Comparison of ENCODE assay signal across 9 cellular contexts in genomic region chr12:68932123-68932700, GRCh38. TPM values are rescaled to one million over a fixed set of nuclear protein-coding genes. Genes with fewer than 3 reads are reported as not detected.
A peak's percentile ranks its signal among the peaks of the same experiment; 100 is the strongest.
DNase-seq lines count a peak whose midpoint lies in the region; ATAC-seq, FAIRE-seq and TF ChIP-seq lines count a peak whose summit lies in the region.
"Had no signal": no experiment of that assay in that cellular context is flagged by ENCODE, and none has a peak within 500 bp of the region (broad histone marks: within the 10 kb centered on the region; RNA-seq: fewer than 3 reads in every experiment).

No MANE protein-coding gene starts in this region.

- peaks cover 0 to 20% (median 0%) of the 10 kb centered on the region in 4 donors for H3K27me3 ChIP-seq in esophagus squamous epithelium

- H3K36me3 Mint-ChIP-seq in nephron (ENCODE audit: low read depth) = peaks cover 6% of the 10 kb centered on the region

- TF ChIP-seq CTCF in A549 (IDR thresholded peaks at IDR 0.05) (no peak), esophagus squamous epithelium (IDR thresholded peaks at IDR 0.05) (no peak), nephron (IDR thresholded peaks at IDR 0.05; ENCODE audit: unreplicated experiment in 3 of 3) (no peak)

- FAIRE-seq in A549 (lab: Jason Lieb, UNC) = no peak

- CTCF ChIA-PET in A549 (lab: Yijun Ruan, JAX) = interaction anchor here (1.0 to 1.4 kb wide), 2 partner anchors 16 to 322 kb away, joined by 3 read pairs; no protein-coding TSS in a partner anchor

- TF ChIP-seq POLR2A in A549 (IDR thresholded peaks at IDR 0.05; ENCODE audit: low read length) (no peak), esophagus squamous epithelium (IDR thresholded peaks at IDR 0.05) (no peak)

- no peak for TF ChIP-seq EP300 in A549 (IDR thresholded peaks at IDR 0.05)

- peaks cover 9% of the 10 kb centered on the region for H3K4me1 Mint-ChIP-seq in nephron

- DNase-seq in A549 (ENCODE audit: low read depth in 1 of 2, low spot score in 1 of 2) = peak in 1 of 2 experiments; percentile 8
- no peak for DNase-seq in esophagus squamous epithelium (lab: John Stamatoyannopoulos, UW)
- no peak for DNase-seq in NCI-H2196 treated with DMSO at 0.1 percent for 48 hours (lab: John Stamatoyannopoulos, UW; ENCODE audit: unreplicated experiment)
- no peak for DNase-seq in AG20443 (ENCODE audit: low spot score)

- H3K9me3 ChIP-seq in A549 (no peaks in the 10 kb centered on the region), esophagus squamous epithelium (no peaks in the 10 kb centered on the region)

- peak overlapping the region; percentile 87 to 93 (median 90) for H3K4me3 Mint-ChIP-seq in nephron

- H3K27ac ChIP-seq in A549 = peak overlapping the region in 1 of 2 experiments; percentile 77; a peak in 2 of 6 replicates
- peak overlapping the region in 3 of 4 donors; percentile 71 to 82 (median 79) for H3K27ac ChIP-seq in esophagus squamous epithelium
- H3K27ac ChIP-seq: epithelial cell of prostate had no signal

- H3K27ac Mint-ChIP-seq in nephron = peak overlapping the region; percentile 16 to 53 (median 39)

- peaks cover 5% of the 10 kb centered on the region; the same call in 2 of the 3 replicates for H3K4me1 ChIP-seq in A549
- peaks cover 0 to 18% (median 5%) of the 10 kb centered on the region in 3 donors for H3K4me1 ChIP-seq in esophagus squamous epithelium

- H3K9me3 Mint-ChIP-seq in nephron = peaks cover 4% of the 10 kb centered on the region

- WGBS in A549 (ENCODE audit: missing lambda C conversion rate) = 32% methylated on average over 9 of the region's 9 CpGs
- 18 to 24% methylated on average over 9 of the region's 9 CpGs for whole genome bisulfite sequencing in esophagus squamous epithelium, 2 donors

- POLR2A ChIA-PET in A549 (lab: Yijun Ruan, JAX) = interaction anchor here (0.6 to 1.3 kb wide), 5 partner anchors 11 to 120 kb away, joined by 3 to 4 read pairs (median 3); no protein-coding TSS in a partner anchor

- H3K27me3 Mint-ChIP-seq in nephron (ENCODE audit: low read depth) = peaks cover 33% of the 10 kb centered on the region

- H3K36me3 ChIP-seq in esophagus squamous epithelium = no peaks in the 10 kb centered on the region

- intact Hi-C loops in esophagus squamous epithelium (cut with DNase I) = no loop called here

- TF ChIP-seq RAD21 in A549 (conservative IDR thresholded peaks at IDR 0.05 in 1 of 2, IDR thresholded peaks at IDR 0.05 in 1 of 2) = no peak

- ATAC-seq in A549 = peak; percentile 52 to 60
- peak; percentile 52 for ATAC-seq in GM18868 (IDR thresholded peaks at IDR 0.05; ENCODE audit: unreplicated experiment)
- ATAC-seq in HG03045 (IDR thresholded peaks at IDR 0.05; ENCODE audit: unreplicated experiment) = peak; percentile 34
- peak; percentile 69 for ATAC-seq in SK-N-SH treated with all-trans-retinoic acid at 6 μM for 48 hours

- H3K4me3 ChIP-seq in A549 = peak overlapping the region; percentile 59
- H3K4me3 ChIP-seq in esophagus squamous epithelium = peak overlapping the region; percentile 60 to 78 (median 66)

- peak overlapping the region; percentile 87 for H3K4me2 ChIP-seq in A549

TF ChIP-seq in A549, 52 proteins besides CTCF, POLR2A, EP300 and RAD21:
- TF ChIP-seq RARB (CRISPR knock-in tag; IDR thresholded peaks at IDR 0.05) (no peak), E2F6 (IDR thresholded peaks at IDR 0.05; ENCODE audit: borderline replicate concordance, low read depth) (no peak), NPAS2 (CRISPR knock-in tag; IDR thresholded peaks at IDR 0.05; ENCODE audit: borderline replicate concordance) (no peak), KDM1A (IDR thresholded peaks at IDR 0.05; ENCODE audit: low read depth) (no peak), HOXA7 (CRISPR knock-in tag; IDR thresholded peaks at IDR 0.05) (no peak), ELK1 (IDR thresholded peaks at IDR 0.05; ENCODE audit: low read depth, low read length) (no peak), CEBPB (IDR thresholded peaks at IDR 0.05) (no peak), HEYL (CRISPR knock-in tag; IDR thresholded peaks at IDR 0.05) (no peak), EHF (CRISPR knock-in tag; IDR thresholded peaks at IDR 0.05) (no peak), MYC (IDR thresholded peaks at IDR 0.05; ENCODE audit: borderline replicate concordance, low read length) (no peak), JUNB (IDR thresholded peaks at IDR 0.05) (no peak)

TF ChIP-seq in SK-N-SH treated with all-trans-retinoic acid at 6 μM for 48 hours, 23 proteins besides CTCF, POLR2A, EP300 and RAD21:
- TF ChIP-seq TSHZ2 (CRISPR knock-in tag; IDR thresholded peaks at IDR 0.05) (no peak), ZC3H10 (CRISPR knock-in tag; IDR thresholded peaks at IDR 0.05) (no peak)

RNA-seq across cellular contexts. Expression of gene CPM, which starts 0.8 kb away (rescaled TPM):
- 6.8 and 6.9 TPM in 2 replicates for polyA plus RNA-seq in A549 (2011; rRNA removed)
- polyA plus RNA-seq in A549 (2012; cell fraction: cytosol; rRNA removed) = 1.6 and 1.7 TPM in 2 replicates
- polyA plus RNA-seq in A549 (2012; cell fraction: nucleus; rRNA removed) = 0.73 TPM in 2 replicates
- polyA plus RNA-seq in A549 (2017; fragmentation: RNase III; extraction: RNeasy Plus Mini Kit Qiagen cat#74134 plus additional on column Dnase treatment) = 3.7 to 6.2 TPM (median 4.8 TPM) in 3 replicates
- 4.6 and 9.0 TPM in 2 replicates for polyA minus RNA-seq in A549 (2011; rRNA and poly(A)+ RNA removed)
- 10 to 100 TPM; 10.9 to 35.5 (median 20.6) TPM for total RNA-seq in esophagus squamous epithelium
